ENCODE assay signal across 8 cellular contexts in the genomic region with DNA sequence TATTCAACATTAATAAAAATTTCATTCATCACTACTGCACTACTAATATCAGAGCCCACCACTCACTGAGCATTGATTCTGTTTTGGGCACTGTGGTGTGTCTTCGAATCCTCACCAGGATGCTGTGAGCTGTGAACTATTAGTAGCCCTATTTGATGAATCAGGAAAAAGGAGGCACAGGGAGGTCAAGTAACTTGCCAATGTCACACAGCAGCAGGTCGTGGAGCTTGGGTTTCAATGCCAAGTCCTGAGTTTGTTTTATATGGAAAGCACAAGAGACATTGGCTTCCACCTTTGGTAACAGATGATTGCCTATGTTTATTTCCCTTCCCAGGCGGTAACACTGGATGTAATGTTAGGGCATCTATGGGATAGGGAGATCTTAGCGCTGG.
"Had no signal": no experiment of that assay in that cellular context is flagged by ENCODE, and none has a peak within 500 bp of the region (broad histone marks: within the 10 kb centered on the region; RNA-seq: fewer than 3 reads in every experiment).

No MANE protein-coding gene starts in this region.

- ATAC-seq: GM23338, HCT116 had no signal

- H3K27ac Mint-ChIP-seq: GM23338, HFFc6 had no signal

- FAIRE-seq: H1, H54 had no signal

- H3K4me1 ChIP-seq: HAP-1 had no signal

- H3K4me3 ChIP-seq: GM23338, HAP-1 had no signal

- H3K9me3 ChIP-seq: HAP-1 had no signal

- H3K4me3 Mint-ChIP-seq: GM23338, HFFc6 had no signal

- DNase-seq: HFFc6, IMR-90, KBM-7 had no signal

- H3K4me2 ChIP-seq: GM23338 had no signal

- H2AFZ ChIP-seq: GM23338 had no signal
